In genomic region chr11:118749429-118749828, GRCh38 we compare ENCODE assay signal across 23 cellular contexts. TPM values are rescaled to one million over a fixed set of nuclear protein-coding genes. Genes with fewer than 3 reads are reported as not detected.
DNase-seq lines count a peak whose midpoint lies in the region; ATAC-seq, FAIRE-seq and TF ChIP-seq lines count a peak whose summit lies in the region.
"Had no signal": no experiment of that assay in that cellular context is flagged by ENCODE, and none has a peak within 500 bp of the region (broad histone marks: within the 10 kb centered on the region; RNA-seq: fewer than 3 reads in every experiment).

No MANE protein-coding gene starts in this region.

- H3K9me3 ChIP-seq in GM12878 (replicated peaks; ENCODE audit: control insufficient read depth, insufficient read depth, low read length) = no peaks in the 10 kb centered on the region
- no peaks in the 10 kb centered on the region for H3K9me3 ChIP-seq in right cardiac atrium (ENCODE audit: control insufficient read depth, low read length)
- no peaks in the 10 kb centered on the region for H3K9me3 ChIP-seq in thoracic aorta
- H3K9me3 ChIP-seq: prostate gland, tibial artery had no signal

- H3K36me3 ChIP-seq in GM23338 (ENCODE audit: insufficient read depth) = peaks cover 27% of the 10 kb centered on the region
- H3K36me3 ChIP-seq in GM12878 (ENCODE audit: control insufficient read depth in 2 of 2, insufficient read depth in 2 of 2, low read length in 1 of 2) = peaks cover 1 to 23% of the 10 kb centered on the region in 2 experiments; a peak in 3 of 4 replicates
- H3K36me3 ChIP-seq in thoracic aorta = peaks cover 37% of the 10 kb centered on the region

- H3K27ac ChIP-seq in GM23338 (ENCODE audit: low read depth) (peak overlapping the region; percentile 10; the same call in 1 of the 2 replicates), GM12878 (ENCODE audit: control insufficient read depth, insufficient read depth) (no peak overlapping the region), right cardiac atrium (ENCODE audit: low read length) (no peak overlapping the region), thoracic aorta (peak overlapping the region; percentile 27 to 56)
- H3K27ac ChIP-seq: prostate gland had no signal

- no peak for TF ChIP-seq EP300 in GM12878 (IDR thresholded peaks at IDR 0.05; ENCODE audit: borderline replicate concordance in 1 of 2, control insufficient read depth in 1 of 2, low read depth in 2 of 2, low read length in 2 of 2)

- H3K4me1 Mint-ChIP-seq in GM23338 = peaks cover 24% of the 10 kb centered on the region

- DNase-seq in GM23338 (ENCODE audit: low spot score) (no peak), GM12878 (ENCODE audit: low read depth, low spot score) (no peak), right cardiac atrium (no peak), thoracic aorta (ENCODE audit: low spot score) (no peak), AG20443 (ENCODE audit: low spot score) (no peak), iPS-NIHi7 (ENCODE audit: extremely low spot score) (no peak)
- DNase-seq: Calu3; caudate nucleus; foreskin fibroblast; hippocampal formation; islet precursor cell; KG1; mesendoderm; NCI-H1694; NCI-H2171 treated with DMSO at 0.1 percent for 48 hours; NCI-H748 treated with DMSO at 0.1 percent for 48 hours; SHP77 treated with DMSO at 0.1 percent for 48 hours; small intestine; stimulated activated naive CD4-positive, alpha-beta T cell treated with Interleukin-2 at 50 U/mL for 16 hours; tibial artery had no signal

- TF ChIP-seq RAD21 in GM12878 (IDR thresholded peaks at IDR 0.05; ENCODE audit: insufficient read depth, low read depth, low read length) = no peak

- H3K27me3 ChIP-seq in GM23338 (ENCODE audit: insufficient read depth) (no peaks in the 10 kb centered on the region), GM12878 (replicated peaks in 1 of 2; ENCODE audit: control insufficient read depth in 2 of 2, insufficient read depth in 2 of 2, low read length in 1 of 2) (no peaks in the 10 kb centered on the region), right cardiac atrium (ENCODE audit: control insufficient read depth, insufficient read depth) (no peaks in the 10 kb centered on the region), thoracic aorta (replicated peaks; ENCODE audit: insufficient read depth) (no peaks in the 10 kb centered on the region)
- H3K27me3 ChIP-seq: tibial artery had no signal

- POLR2A ChIA-PET in GM12878 (lab: Charles Lee) = no interaction called here

- CTCF ChIA-PET in GM12878 (lab: Yijun Ruan, JAX) = no interaction called here

- SMC1A ChIA-PET in GM12878 (lab: Charles Lee; ENCODE audit: uncharacterized antibody, unreplicated experiment) = no interaction called here

- in situ Hi-C loops in GM12878 (cut with MboI) = no loop called here

- peaks cover 46% of the 10 kb centered on the region for H3F3A ChIP-seq in GM23338 (replicated peaks; ENCODE audit: low read depth)

- peaks cover 6% of the 10 kb centered on the region for H3K27me3 Mint-ChIP-seq in GM23338 (ENCODE audit: insufficient read depth, low read depth, poor library complexity)

- FAIRE-seq in GM12878 (lab: Jason Lieb, UNC) = no peak
- FAIRE-seq: small intestine, TTC549 had no signal

- H3K9ac ChIP-seq in GM12878 (ENCODE audit: control insufficient read depth, insufficient read depth, low read length) = no peak overlapping the region

- no peaks in the 10 kb centered on the region for H3K9me3 Mint-ChIP-seq in GM23338

- TF ChIP-seq POLR2A in GM12878 (IDR thresholded peaks at IDR 0.05; ENCODE audit: low read depth, low read length) = no peak

- peaks cover 7% of the 10 kb centered on the region; the same call in 1 of the 2 replicates for H3K79me2 ChIP-seq in GM23338 (replicated peaks; ENCODE audit: insufficient read depth)
- no peaks in the 10 kb centered on the region for H3K79me2 ChIP-seq in GM12878 (ENCODE audit: control insufficient read depth, insufficient read depth, low read length)

- 0 out of 2 replicates have a peak overlapping the region, but pooled peaks have one; percentile 63 for H3K27ac Mint-ChIP-seq in GM23338

- intact Hi-C loops in GM12878 (cut with micrococcal nuclease; ENCODE audit: unreplicated experiment) (no loop called here), right cardiac atrium (cut with DNase I) (no loop called here)

- peaks cover 49% of the 10 kb centered on the region for H3K36me3 Mint-ChIP-seq in GM23338 (ENCODE audit: low read depth)

- no peak overlapping the region for H3K4me3 Mint-ChIP-seq in GM23338

- no peaks in the 10 kb centered on the region for H3K9me2 ChIP-seq in GM23338 (ENCODE audit: insufficient read depth)

- H3K4me2 ChIP-seq in GM23338 = no peak overlapping the region
- no peak overlapping the region for H3K4me2 ChIP-seq in GM12878 (ENCODE audit: control insufficient read depth, insufficient read depth)

- H4K20me1 ChIP-seq in GM23338 (replicated peaks; ENCODE audit: insufficient read depth) (peaks cover 3% of the 10 kb centered on the region; the same call in 1 of the 2 replicates), GM12878 (ENCODE audit: control insufficient read depth, insufficient read depth) (no peaks in the 10 kb centered on the region)

- H3K4me1 ChIP-seq in GM23338 (ENCODE audit: insufficient read depth) = peaks cover 5% of the 10 kb centered on the region; the same call in 1 of the 2 replicates
- H3K4me1 ChIP-seq in GM12878 (ENCODE audit: control insufficient read depth, insufficient read depth, low read length) = no peaks in the 10 kb centered on the region
- H3K4me1 ChIP-seq in right cardiac atrium (ENCODE audit: control insufficient read depth, insufficient read depth, low read length) = peaks cover 2% of the 10 kb centered on the region
- H3K4me1 ChIP-seq in thoracic aorta (ENCODE audit: control insufficient read depth in 1 of 2, low read depth in 2 of 2) = peaks cover 7 to 26% of the 10 kb centered on the region in 2 donors
- H3K4me1 ChIP-seq: prostate gland had no signal

- no peak for TF ChIP-seq CTCF in GM23338 (conservative IDR thresholded peaks at IDR 0.05; ENCODE audit: low read depth in 2 of 2)
- no peak for TF ChIP-seq CTCF in GM12878 (IDR thresholded peaks at IDR 0.05 in 2 of 3, conservative IDR thresholded peaks at IDR 0.05 in 1 of 3; ENCODE audit: control insufficient read depth in 2 of 3, extremely low read depth in 1 of 3, insufficient read depth in 1 of 3, low read depth in 3 of 3, low read length in 3 of 3)
- no peak for TF ChIP-seq CTCF in thoracic aorta (IDR thresholded peaks at IDR 0.05)

- ATAC-seq in GM23338 (no peak), GM12878 (no peak), right cardiac atrium (peak; percentile 60 to 71), thoracic aorta (ENCODE audit: insufficient number of reproducible peaks, low FRiP score, low read depth) (no peak), HG02571 (IDR thresholded peaks at IDR 0.05; ENCODE audit: unreplicated experiment) (no peak)

- RAD21 ChIA-PET in GM12878 (lab: Charles Lee; ENCODE audit: unreplicated experiment) = no interaction called here

- H2AFZ ChIP-seq in GM23338 (no peak overlapping the region), GM12878 (ENCODE audit: control insufficient read depth, low read depth, low read length) (no peak overlapping the region)

- H3K4me3 ChIP-seq in GM23338 (no peak overlapping the region), GM12878 (no peak overlapping the region), right cardiac atrium (ENCODE audit: low read length) (no peak overlapping the region), thoracic aorta (no peak overlapping the region)
- H3K4me3 ChIP-seq: prostate gland, tibial artery had no signal

- WGBS in GM12878 (ENCODE audit: insufficient coverage, insufficient replicate concordance, low lambda C conversion rate, missing lambda C conversion rate) = 86% methylated on average over 6 of the region's 6 CpGs
- 56% methylated on average over 6 of the region's 6 CpGs for WGBS in right cardiac atrium

- no TSS peak for BruUV-seq in GM12878 (replicated peaks; lab: Mats Ljungman, UMichigan)

TF ChIP-seq in GM23338, 12 proteins besides CTCF, POLR2A, EP300 and RAD21 (continues in another document):
- TF ChIP-seq POLR2AphosphoS5 (IDR thresholded peaks at IDR 0.05; ENCODE audit: low read depth) = peak; percentile 51
- TF ChIP-seq ZNF331 (CRISPR knock-in tag; IDR thresholded peaks at IDR 0.05; ENCODE audit: low read depth) = no peak

TF ChIP-seq in GM12878, 131 proteins besides CTCF, POLR2A, EP300 and RAD21:
- no peak for TF ChIP-seq KDM1A (IDR thresholded peaks at IDR 0.05; ENCODE audit: borderline replicate concordance)
- TF ChIP-seq POLR2AphosphoS5 (IDR thresholded peaks at IDR 0.05; ENCODE audit: low read length) = peak; percentile 31; the same call in 1 of the 2 replicates

RNA-seq across cellular contexts. Expression of gene DDX6, which starts 41.5 kb away (rescaled TPM):
- total RNA-seq in GM23338 (2014; rRNA removed; shearing (Covaris generic)) = 205 and 253 TPM in 2 replicates
- polyA plus RNA-seq in GM23338 (2016; fragmentation: Nextera tagmentation; extraction: Ambion mirVana) = 59.1 and 68.3 TPM in 2 replicates
- 180 and 201 TPM in 2 replicates for total RNA-seq in GM12878 (2013; cell fraction: nucleolus; rRNA removed)
- 55.5 and 56.1 TPM in 2 replicates for total RNA-seq in GM12878 (2014; rRNA removed)
- 79.0 and 80.0 TPM in 2 replicates for total RNA-seq in GM12878 (2014; rRNA removed; fragmentation: Illumina TruSeq; extraction: Trizol)
- 117 and 119 TPM in 2 replicates for total RNA-seq in GM12878 (2021)
- 42.9 TPM for polyA plus RNA-seq in GM12878 (2011; ENCODE audit: low read depth)
- polyA plus RNA-seq in GM12878 (2011; rRNA removed) = 56.7 and 68.6 TPM in 2 replicates
- 18.4 and 23.7 TPM in 2 replicates for polyA plus RNA-seq in GM12878 (2011; cell fraction: cytosol; rRNA removed)
- polyA plus RNA-seq in GM12878 (2011; cell fraction: nucleus; rRNA removed) = 16.8 and 18.8 TPM in 2 replicates
- polyA plus RNA-seq in GM12878 (2012) = 45.0 and 59.7 TPM in 2 replicates
- 60.0 and 72.3 TPM in 2 replicates for polyA plus RNA-seq in GM12878 (2014; fragmentation: Illumina TruSeq; extraction: Trizol)
- 10 to 100 TPM in 1 of 2 experiments, 1 to 10 TPM in 1; 6.6 to 20.0 TPM for polyA plus RNA-seq in GM12878 (2014; fragmentation: Nextera tagmentation; extraction: Ambion mirVana)
- 27.0 and 28.7 TPM in 2 replicates for polyA plus RNA-seq in GM12878 (2014; rRNA removed)
- 10 to 100 TPM; 38.1 to 42.1 TPM for polyA plus RNA-seq in GM12878 (2016; fragmentation: Nextera tagmentation; extraction: Ambion mirVana)
- 106 and 220 TPM in 2 replicates for polyA minus RNA-seq in GM12878 (2011; rRNA and poly(A)+ RNA removed)
- polyA minus RNA-seq in GM12878 (2011; cell fraction: cytosol; rRNA and poly(A)+ RNA removed) = 52.4 and 64.2 TPM in 2 replicates
- 29.1 and 46.0 TPM in 2 replicates for polyA minus RNA-seq in GM12878 (2011; cell fraction: nucleus; rRNA and poly(A)+ RNA removed)
- 100 to 1,000 TPM; 126 to 149 (median 139) TPM for total RNA-seq in right cardiac atrium
- 38.0 TPM for polyA plus RNA-seq in right cardiac atrium
- total RNA-seq in thoracic aorta = 100 to 1,000 TPM in 1 of 2 donors, 10 to 100 TPM in 1; 77.2 to 161 TPM

Comparison
In these comparisons a context has a peak if more than half of its experiments do, and no peak if none do; other contexts are left out.
1. ATAC-seq: peak in right cardiac atrium (2 of 2); none in GM23338 (single experiment), GM12878 (single experiment), thoracic aorta (single experiment) and HG02571 (single experiment).
2. H3K27ac ChIP-seq: peak in GM23338 (single experiment) and thoracic aorta (2 of 2); none in GM12878 (single experiment) and right cardiac atrium (single experiment).